17 cellular contexts compared by ENCODE assay signal in the genomic region with DNA sequence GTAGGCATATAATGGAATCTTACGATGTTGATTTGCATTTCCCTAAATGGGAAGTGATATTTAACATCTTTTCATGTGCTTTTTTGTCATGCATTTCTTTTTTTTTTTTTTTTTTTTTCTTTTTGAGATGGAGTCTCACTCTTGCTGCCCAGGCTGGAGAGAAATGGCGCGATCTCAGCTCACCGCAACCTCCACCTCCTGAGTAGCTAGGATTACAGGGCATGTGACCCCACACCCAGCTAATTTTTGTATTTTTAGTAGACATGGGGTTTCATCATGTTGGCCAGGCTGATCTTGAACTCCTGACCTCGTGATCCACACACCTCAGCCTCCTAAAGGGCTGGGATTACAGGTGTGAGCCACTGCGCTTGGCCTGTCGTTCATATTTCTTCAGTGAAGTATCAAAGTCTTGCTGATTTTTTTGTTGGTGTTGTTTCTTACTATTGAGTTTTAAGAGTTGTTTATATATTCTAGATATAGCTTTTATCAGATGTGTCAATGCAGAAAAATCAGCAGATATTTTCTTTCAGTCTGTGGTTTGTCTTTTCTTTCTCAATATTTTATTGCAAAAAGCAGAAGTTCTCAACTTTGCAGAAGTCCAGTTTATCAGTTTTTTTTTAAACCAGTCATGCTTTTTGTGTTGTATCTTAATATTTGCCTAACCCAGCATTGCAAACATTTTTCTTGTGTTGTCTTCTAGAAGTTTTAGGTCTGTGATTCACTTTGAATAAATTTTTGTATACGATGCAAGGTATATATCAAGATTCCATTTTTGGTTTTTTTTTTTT. TPM values are rescaled to one million over a fixed set of nuclear protein-coding genes. Genes with fewer than 3 reads are reported as not detected.
"Had no signal": no experiment of that assay in that cellular context is flagged by ENCODE, and none has a peak within 500 bp of the region (broad histone marks: within the 10 kb centered on the region; RNA-seq: fewer than 3 reads in every experiment).

No MANE protein-coding gene starts in this region.

- H3K4me3 ChIP-seq: colonic mucosa, ovary, testis had no signal

- DNase-seq: activated CD4-positive, alpha-beta memory T cell treated with anti-CD3 and anti-CD28 coated beads for 36 hours; activated T-cell treated with anti-CD3 and anti-CD28 coated beads, Interleukin-2, amount 50 U/mL, for 48 hours; colonic mucosa; effector memory CD4-positive, alpha-beta T cell; heart right ventricle; left ventricle myocardium superior; ovary; stimulated activated CD4-positive, alpha-beta T cell treated with anti-CD3 and anti-CD28 coated beads, Interleukin-2, amount 100 ng/mL, for 48 hours; stimulated activated CD8-positive, alpha-beta memory T cell treated with anti-CD3 and anti-CD28 coated beads, Interleukin-4, amount 100 ng/mL, for 48 hours; testis had no signal

- H3K27ac ChIP-seq: colonic mucosa, ovary, testis, VCaP had no signal

- H3K27me3 ChIP-seq: colonic mucosa, heart right ventricle, ovary, testis had no signal

- FAIRE-seq: frontal cortex, keratinocyte had no signal

- H3K9me3 ChIP-seq: colonic mucosa, heart right ventricle, ovary, testis had no signal

- H3K4me1 ChIP-seq: colonic mucosa, testis had no signal

- H3K36me3 ChIP-seq: colonic mucosa, heart right ventricle, ovary had no signal

- ATAC-seq: heart right ventricle, left ventricle myocardium superior had no signal

RNA-seq across cellular contexts. Expression of a gene that starts 45.1 kb away (rescaled TPM):
- total RNA-seq: activated CD4-positive, alpha-beta memory T cell treated with anti-CD3 and anti-CD28 coated beads for 36 hours; cardiac septum; colonic mucosa; fibroblast of lung; frontal cortex; heart right ventricle; left ventricle myocardium superior; neural crest cell; ureter had no signal
- polyA plus RNA-seq: fibroblast of lung, heart right ventricle, keratinocyte, ovary had no signal
